In genomic region chr5:149420509-149421371, GRCh38 we compare ENCODE assay signal across 11 cellular contexts. TPM values are rescaled to one million over a fixed set of nuclear protein-coding genes. Genes with fewer than 3 reads are reported as not detected.
A peak's percentile ranks its signal among the peaks of the same experiment; 100 is the strongest.
DNase-seq lines count a peak whose midpoint lies in the region; ATAC-seq, FAIRE-seq and TF ChIP-seq lines count a peak whose summit lies in the region.
"Had no signal": no experiment of that assay in that cellular context is flagged by ENCODE, and none has a peak within 500 bp of the region (broad histone marks: within the 10 kb centered on the region; RNA-seq: fewer than 3 reads in every experiment).

No MANE protein-coding gene starts in this region.

- H3K27ac ChIP-seq in K562 (ENCODE audit: extremely low read depth, low read depth, low read length) (no peak overlapping the region), skin epidermis (peak overlapping the region in 15 of 21 experiments; percentile 6 to 74 (median 42))

- H3K9me3 ChIP-seq in K562 (replicated peaks; ENCODE audit: control insufficient read depth, insufficient read depth, low read depth, low read length) = no peaks in the 10 kb centered on the region

- peak; percentile 86 for DNase-seq in EH (ENCODE audit: low read depth)
- no peak for DNase-seq in K562 (ENCODE audit: extremely low read depth in 1 of 4, low spot score in 3 of 4)
- DNase-seq in iris pigment epithelial cell (ENCODE audit: low read depth) = peak; percentile 86
- DNase-seq in ecto neural progenitor cell (ENCODE audit: low spot score) = no peak
- DNase-seq in hippocampal formation (lab: John Stamatoyannopoulos, UW) = no peak
- no peak for DNase-seq in kidney glomerular epithelial cell (lab: John Stamatoyannopoulos, UW)
- DNase-seq: CD4-positive, CD25-positive, alpha-beta regulatory T cell; stimulated activated CD4-positive, alpha-beta T cell treated with anti-CD3 and anti-CD28 coated beads, Interleukin-1b, Interleukin-23, amount 100 ng/mL, for 48 hours had no signal

- H3K9ac ChIP-seq in K562 (ENCODE audit: insufficient read depth in 1 of 2, low read depth in 2 of 2, low read length in 2 of 2) = peak overlapping the region in 1 of 2 experiments; percentile 62; a peak in 1 of 4 replicates

- 45% methylated on average over 17 of the region's 19 CpGs for WGBS in K562 (ENCODE audit: insufficient coverage, low coverage, missing lambda C conversion rate)

- no peak for TF ChIP-seq EP300 in K562 (IDR thresholded peaks at IDR 0.05; ENCODE audit: low read length)

- peaks cover 7 to 18% of the 10 kb centered on the region in 2 experiments for H3K4me1 ChIP-seq in K562 (replicated peaks in 1 of 2; ENCODE audit: control insufficient read depth in 2 of 2, insufficient read depth in 2 of 2, low read length in 2 of 2)

- peak overlapping the region; percentile 52 for H2AFZ ChIP-seq in K562 (ENCODE audit: low read depth, low read length)

- TF ChIP-seq RAD21 in K562 (CRISPR knock-in tag; conservative IDR thresholded peaks at IDR 0.05 in 1 of 2, IDR thresholded peaks at IDR 0.05 in 1 of 2) = no peak

- TF ChIP-seq CTCF in K562 (IDR thresholded peaks at IDR 0.05 in 2 of 3, conservative IDR thresholded peaks at IDR 0.05 in 1 of 3; ENCODE audit: insufficient read depth in 2 of 3, low read depth in 1 of 3, low read length in 3 of 3) = no peak

- no TSS peak for BruUV-seq in K562 (replicated peaks; lab: Mats Ljungman, UMichigan)

- H3K4me2 ChIP-seq in K562 (ENCODE audit: insufficient read depth, low read length) = no peak overlapping the region

- POLR2A ChIA-PET in K562 (lab: Yijun Ruan, JAX) = interaction anchor here (0.6 to 1.2 kb wide), 3 partner anchors 8 to 9 kb away, joined by 3 to 5 read pairs (median 3); no protein-coding TSS in a partner anchor

- H3K79me2 ChIP-seq in K562 (ENCODE audit: control insufficient read depth, insufficient read depth, low read length) = no peaks in the 10 kb centered on the region

- TF ChIP-seq POLR2A in K562 (conservative IDR thresholded peaks at IDR 0.05) = no peak

- no peaks in the 10 kb centered on the region for H4K20me1 ChIP-seq in K562 (replicated peaks; ENCODE audit: control insufficient read depth, insufficient read depth, low read length)

- H3K4me3 ChIP-seq in K562 (no peak overlapping the region), skin epidermis (no peak overlapping the region)

- H3K27me3 ChIP-seq in K562 (ENCODE audit: control insufficient read depth in 2 of 2, insufficient read depth in 2 of 2, low read length in 2 of 2) = no peaks in the 10 kb centered on the region

- in situ Hi-C loops in K562 (cut with MboI) = no loop called here

- ATAC-seq in K562 = no peak
- ATAC-seq in GM21515 (IDR thresholded peaks at IDR 0.05; ENCODE audit: unreplicated experiment) = no peak

- no peak for FAIRE-seq in K562 (lab: Jason Lieb, UNC)
- FAIRE-seq: HTR-8/SVneo had no signal

- intact Hi-C loops in K562 (cut with micrococcal nuclease) = no loop called here

- H3K36me3 ChIP-seq in K562 (ENCODE audit: control insufficient read depth, insufficient read depth, low read length) = no peaks in the 10 kb centered on the region

- no peaks in the 10 kb centered on the region for H3K9me1 ChIP-seq in K562 (ENCODE audit: control insufficient read depth, insufficient read depth, low read length)

- CTCF ChIA-PET in K562 (lab: Yijun Ruan, JAX; ENCODE audit: low intra/inter-chr PET ratio) = no interaction called here

TF ChIP-seq in K562, 482 proteins besides CTCF, POLR2A, EP300 and RAD21:
- TF ChIP-seq GABPA (tag; conservative IDR thresholded peaks at IDR 0.05; ENCODE audit: low read depth) (0 out of 2 replicates have a peak, but pooled peaks have one; percentile 0), TAF15 (IDR thresholded peaks at IDR 0.05; ENCODE audit: low read depth, low read length) (no peak), CEBPB (tag; IDR thresholded peaks at IDR 0.05) (peak; percentile 61)

RNA-seq across cellular contexts. Expression of gene IL17B, which starts 41.6 kb away (rescaled TPM):
- not detected in 2 replicates for total RNA-seq in K562 (2011; cell fraction: chromatin; rRNA removed; ENCODE audit: low replicate concordance)
- total RNA-seq in K562 (2011; cell fraction: nucleolus; rRNA removed) = not detected in 2 replicates
- not detected in 2 replicates for total RNA-seq in K562 (2011; cell fraction: nucleoplasm; rRNA removed)
- total RNA-seq in K562 (2014; rRNA removed) (1.5 and 2.6 TPM in 2 replicates), K562 (2014; rRNA removed; fragmentation: Illumina TruSeq; extraction: Trizol) (not detected in 2 replicates), K562 (2015; rRNA removed; fragmentation: Illumina TruSeq; extraction: Trizol) (0.36 TPM in 1 of 2 replicates, not detected in the other), K562 (2021) (0.51 and 0.58 TPM in 2 replicates)
- polyA plus RNA-seq in K562 (2011; rRNA removed) (0.28 and 0.81 TPM in 2 replicates), K562 (2014; fragmentation: Illumina TruSeq; extraction: Trizol) (0.57 TPM in 1 of 2 replicates, not detected in the other), K562 (2014; fragmentation: Nextera tagmentation; extraction: Ambion mirVana) (under 1 TPM; 0.32 to 0.53 TPM), K562 (2014; rRNA removed) (1.0 and 3.0 TPM in 2 replicates)
- polyA plus RNA-seq in K562 (2011; cell fraction: cytosol; rRNA removed) = 0.57 and 0.58 TPM in 2 replicates
- 0.43 and 0.73 TPM in 2 replicates for polyA plus RNA-seq in K562 (2011; cell fraction: nucleus; rRNA removed)
- polyA plus RNA-seq in K562 (2012) = 0.44 and 3.0 TPM in 2 replicates
- polyA minus RNA-seq in K562 (2011; rRNA and poly(A)+ RNA removed) = not detected in 2 replicates
- polyA minus RNA-seq in K562 (2011; cell fraction: cytosol; rRNA and poly(A)+ RNA removed) = 2.4 TPM in 1 of 2 replicates, not detected in the other
- polyA minus RNA-seq in K562 (2011; cell fraction: nucleus; rRNA and poly(A)+ RNA removed) = not detected in 2 replicates
- total RNA-seq: CD4-positive, CD25-positive, alpha-beta regulatory T cell had no signal
- polyA plus RNA-seq: CD4-positive, CD25-positive, alpha-beta regulatory T cell had no signal

Comparison
In these comparisons a context has a peak if more than half of its experiments do, and no peak if none do; other contexts are left out.
1. DNase-seq: peak in EH (single experiment) and iris pigment epithelial cell (single experiment); none in K562 (0 of 4), ecto neural progenitor cell (single experiment), hippocampal formation (0 of 2) and kidney glomerular epithelial cell (single experiment).